Comparison of ENCODE assay signal across 1 cellular context in the genomic region with DNA sequence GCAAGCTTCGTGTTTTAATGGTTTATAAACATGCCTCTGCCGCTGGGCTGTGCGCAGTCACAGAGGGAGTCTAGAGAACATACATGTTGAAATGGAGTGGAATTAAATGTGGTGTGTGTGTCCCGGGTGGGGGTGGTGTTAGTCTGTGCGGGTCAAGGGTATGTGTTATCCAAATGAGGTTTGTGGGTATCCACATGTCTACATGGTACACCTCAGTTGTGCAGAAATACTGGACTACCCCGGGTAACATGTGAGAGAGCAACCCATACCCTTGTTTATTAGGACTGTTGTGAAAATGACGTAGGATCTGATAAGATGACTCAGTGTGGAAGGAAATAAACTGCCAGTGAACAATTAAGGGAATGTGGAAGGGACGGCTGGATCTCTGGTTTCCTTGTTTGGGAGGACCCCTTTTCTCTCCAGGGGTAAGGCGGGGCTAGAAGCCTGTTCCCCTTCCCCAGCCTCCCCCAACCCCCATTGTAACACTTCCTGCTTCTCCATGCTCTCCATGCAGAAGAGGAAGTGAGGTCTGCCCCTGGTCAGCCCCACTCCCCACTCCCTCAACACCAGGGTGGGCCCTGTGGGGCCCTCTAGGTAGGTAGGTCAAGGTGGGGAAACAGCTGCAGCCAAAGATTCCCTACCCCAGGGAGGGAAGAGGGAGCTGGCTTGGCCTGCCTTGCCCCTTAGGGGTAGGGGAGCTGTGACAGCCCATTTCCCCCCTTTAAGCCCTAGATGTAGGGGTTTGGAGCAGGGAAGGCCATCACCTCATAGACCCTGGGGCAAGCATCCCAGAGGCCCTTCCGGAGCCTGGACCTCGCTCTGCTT.
TF ChIP-seq lines count a peak whose summit lies in the region.

No MANE protein-coding gene starts in this region.

TF ChIP-seq in endothelial cell of umbilical vein, 7 proteins besides CTCF, POLR2A, EP300 and RAD21:
- TF ChIP-seq POLR2AphosphoS5 (IDR thresholded peaks at IDR 0.05; ENCODE audit: insufficient read depth, low read depth, low read length) (peak; percentile 50), EZH2 (IDR thresholded peaks at IDR 0.05; ENCODE audit: borderline replicate concordance, low read depth, low read length, severe bottlenecking) (no peak), MYC (IDR thresholded peaks at IDR 0.05; ENCODE audit: low read depth, low read length) (no peak), FOS (IDR thresholded peaks at IDR 0.05; ENCODE audit: borderline replicate concordance, insufficient read depth, low read length) (peak; percentile 79), GATA2 (IDR thresholded peaks at IDR 0.05; ENCODE audit: insufficient read depth, insufficient read length, low read depth, low read length) (peak; percentile 77), JUN (IDR thresholded peaks at IDR 0.05; ENCODE audit: borderline replicate concordance, insufficient read depth, insufficient read length, low read depth) (peak; percentile 93)
- TF ChIP-seq, protein P1, sequence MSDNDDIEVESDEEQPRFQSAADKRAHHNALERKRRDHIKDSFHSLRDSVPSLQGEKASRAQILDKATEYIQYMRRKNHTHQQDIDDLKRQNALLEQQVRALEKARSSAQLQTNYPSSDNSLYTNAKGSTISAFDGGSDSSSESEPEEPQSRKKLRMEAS (IDR thresholded peaks at IDR 0.05; ENCODE audit: insufficient read depth, insufficient read length), result no peak
TF ChIP-seq in endothelial cell of umbilical vein: peak in this region for 4.
